In genomic region chr9:128992995-128993394, GRCh38 we compare ENCODE assay signal across 10 cellular contexts. TPM values are rescaled to one million over a fixed set of nuclear protein-coding genes. Genes with fewer than 3 reads are reported as not detected.
DNase-seq lines count a peak whose midpoint lies in the region; ATAC-seq and TF ChIP-seq lines count a peak whose summit lies in the region.
"Had no signal": no experiment of that assay in that cellular context is flagged by ENCODE, and none has a peak within 500 bp of the region (broad histone marks: within the 10 kb centered on the region; RNA-seq: fewer than 3 reads in every experiment).

No MANE protein-coding gene starts in this region.

- H3K9me3 Mint-ChIP-seq in osteocyte (ENCODE audit: unreplicated experiment): no peaks in the 10 kb centered on the region

- peak; percentile 15 for DNase-seq in RPMI7951 (ENCODE audit: low read depth)
- DNase-seq in fibroblast of gingiva (ENCODE audit: low read depth): peak; percentile 14
- DNase-seq in osteocyte (ENCODE audit: extremely low spot score, unreplicated experiment): no peak
- DNase-seq: activated CD8-positive, alpha-beta T cell treated with anti-CD3 and anti-CD28 coated beads, Interleukin-2, amount 10 ng/mL, durations not matched to agents 7 days and 5 days; PC-9 had no signal

- no peak for ATAC-seq in HG03439 (IDR thresholded peaks at IDR 0.05; ENCODE audit: unreplicated experiment)
- ATAC-seq in HG02763 (IDR thresholded peaks at IDR 0.05; ENCODE audit: unreplicated experiment): no peak
- ATAC-seq in activated CD4-positive, CD25-positive, alpha-beta regulatory T cell treated with anti-CD3 and anti-CD28 coated beads, Interleukin-2, amount 50 U/mL, for 24 hours: no peak
- ATAC-seq in GM21423 (IDR thresholded peaks at IDR 0.05; ENCODE audit: unreplicated experiment): no peak
- ATAC-seq: activated CD8-positive, alpha-beta T cell treated with anti-CD3 and anti-CD28 coated beads, Interleukin-2, amount 10 ng/mL, durations not matched to agents 7 days and 5 days had no signal

- no peak overlapping the region for H3K4me3 Mint-ChIP-seq in osteocyte (ENCODE audit: unreplicated experiment)
- H3K4me3 Mint-ChIP-seq: activated CD8-positive, alpha-beta T cell treated with anti-CD3 and anti-CD28 coated beads, Interleukin-2, amount 10 ng/mL, durations not matched to agents 7 days and 5 days had no signal

- peaks cover 3% of the 10 kb centered on the region for H3K4me1 Mint-ChIP-seq in osteocyte (ENCODE audit: unreplicated experiment)

- H3K36me3 Mint-ChIP-seq in osteocyte (ENCODE audit: unreplicated experiment): peaks cover 37% of the 10 kb centered on the region

- H3K27ac Mint-ChIP-seq in osteocyte (ENCODE audit: unreplicated experiment): no peak overlapping the region
- H3K27ac Mint-ChIP-seq: activated CD8-positive, alpha-beta T cell treated with anti-CD3 and anti-CD28 coated beads, Interleukin-2, amount 10 ng/mL, durations not matched to agents 7 days and 5 days had no signal

- TF ChIP-seq CTCF in GM12874 (IDR thresholded peaks at IDR 0.05; ENCODE audit: insufficient read depth, low read depth, low read length): 0 out of 2 replicates have a peak, but pooled peaks have one; percentile 22
- peak; percentile 35 for TF ChIP-seq CTCF in osteocyte (IDR thresholded peaks at IDR 0.05)

- H3K27me3 Mint-ChIP-seq in osteocyte (ENCODE audit: unreplicated experiment): no peaks in the 10 kb centered on the region

RNA-seq across cellular contexts. Expression of gene SH3GLB2, which starts 35.1 kb away (rescaled TPM):
- 25.2 and 28.2 TPM in 2 replicates for total RNA-seq in RPMI7951 (2014; rRNA removed; shearing (Covaris generic))
- 105 and 113 TPM in 2 replicates for total RNA-seq in osteocyte

RNA-seq across cellular contexts. Expression of gene MIGA2, which starts 43.4 kb away (rescaled TPM):
- total RNA-seq in RPMI7951 (2014; rRNA removed; shearing (Covaris generic)): 13.7 and 15.6 TPM in 2 replicates
- total RNA-seq in osteocyte: 27.5 and 29.9 TPM in 2 replicates

RNA-seq across cellular contexts. Expression of gene NUP188, which starts 45.5 kb away (rescaled TPM):
- total RNA-seq in RPMI7951 (2014; rRNA removed; shearing (Covaris generic)): 28.9 and 33.4 TPM in 2 replicates
- 44.5 and 49.0 TPM in 2 replicates for total RNA-seq in osteocyte

RNA-seq across cellular contexts. Expression of gene DOLK, which starts 45.6 kb away (rescaled TPM):
- 16.1 and 16.2 TPM in 2 replicates for total RNA-seq in RPMI7951 (2014; rRNA removed; shearing (Covaris generic))
- 27.4 and 30.5 TPM in 2 replicates for total RNA-seq in osteocyte
